8 cellular contexts compared by ENCODE assay signal in the genomic region with DNA sequence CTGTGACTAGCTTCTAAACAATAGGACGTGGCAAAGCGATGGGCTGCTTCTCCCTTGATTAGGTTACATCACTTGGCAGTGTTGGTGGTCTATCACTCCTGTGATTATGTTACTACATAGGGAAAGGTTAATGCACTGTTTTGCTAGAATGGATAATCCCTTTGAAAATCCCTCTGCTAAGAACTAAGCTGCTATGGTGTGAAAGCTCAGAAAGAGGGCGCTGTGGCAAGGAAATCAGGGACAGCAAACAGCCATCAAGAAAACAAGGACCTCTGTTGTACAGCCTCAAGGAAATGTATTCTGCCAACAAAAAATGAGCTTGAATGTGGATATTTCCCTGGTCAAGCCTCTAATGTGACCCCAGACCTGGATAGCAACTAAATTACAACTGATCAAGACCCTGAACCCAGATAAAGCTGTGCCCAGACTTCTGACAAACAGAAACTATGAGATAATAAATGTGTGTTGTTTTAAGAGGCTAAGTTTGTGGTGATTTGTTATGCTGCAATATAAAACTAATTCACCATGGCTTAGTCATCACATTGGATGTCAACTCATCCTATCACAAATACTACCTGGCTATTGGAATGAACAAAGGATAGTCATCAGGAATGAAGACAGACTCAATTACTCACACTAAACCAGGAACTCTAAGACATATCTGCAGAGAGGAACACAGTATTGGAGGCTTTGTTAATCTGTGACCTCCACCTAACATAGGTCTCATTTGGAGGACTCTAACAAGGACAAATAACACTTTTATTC.
A peak's percentile ranks its signal among the peaks of the same experiment; 100 is the strongest.
DNase-seq lines count a peak whose midpoint lies in the region; ATAC-seq and TF ChIP-seq lines count a peak whose summit lies in the region.

No MANE protein-coding gene starts in this region.

- H3K27ac ChIP-seq in heart right ventricle (no peak overlapping the region), right cardiac atrium (ENCODE audit: low read length) (no peak overlapping the region), Panc1 (ENCODE audit: low read length) (no peak overlapping the region), upper lobe of right lung (no peak overlapping the region)

- DNase-seq in heart right ventricle (no peak), right cardiac atrium (no peak), Panc1 (ENCODE audit: low read depth, low spot score) (no peak), foreskin melanocyte (peak; percentile 38), upper lobe of right lung (no peak)
- DNase-seq in activated T-cell treated with anti-CD3 and anti-CD28 coated beads, Interleukin-2, amount 50 U/mL, for 48 hours, result no peak

- no peaks in the 10 kb centered on the region for H3K9me3 ChIP-seq in heart right ventricle
- H3K9me3 ChIP-seq in right cardiac atrium (ENCODE audit: control insufficient read depth, low read length), result no peaks in the 10 kb centered on the region
- no peaks in the 10 kb centered on the region for H3K9me3 ChIP-seq in Panc1 (ENCODE audit: control insufficient read depth, insufficient read depth, low read depth, low read length)
- no peaks in the 10 kb centered on the region for H3K9me3 ChIP-seq in upper lobe of right lung

- ATAC-seq in heart right ventricle (peak in 3 of 8 donors; percentile 26 to 61 (median 42)), right cardiac atrium (no peak), Panc1 (no peak), upper lobe of right lung (peak; percentile 64), HG03442 (IDR thresholded peaks at IDR 0.05; ENCODE audit: unreplicated experiment) (no peak), HG03460 (IDR thresholded peaks at IDR 0.05; ENCODE audit: unreplicated experiment) (no peak)

- intact Hi-C loops in heart right ventricle (cut with DNase I), result no loop called here
- intact Hi-C loops in right cardiac atrium (cut with DNase I), result no loop called here
- intact Hi-C loops in Panc1 (cut with micrococcal nuclease; ENCODE audit: unreplicated experiment), result no loop called here
- intact Hi-C loops in upper lobe of right lung (cut with DNase I), result no loop called here

- H3K4me3 ChIP-seq in heart right ventricle (no peak overlapping the region), right cardiac atrium (ENCODE audit: low read length) (no peak overlapping the region), Panc1 (ENCODE audit: low read depth in 2 of 2, low read length in 2 of 2) (no peak overlapping the region), upper lobe of right lung (no peak overlapping the region)

- CTCF ChIA-PET in Panc1 (lab: Charles Lee), result no interaction called here

- peak in 7 of 9 donors; percentile 7 to 55 (median 44) for TF ChIP-seq CTCF in heart right ventricle (IDR thresholded peaks at IDR 0.05)
- TF ChIP-seq CTCF in Panc1 (IDR thresholded peaks at IDR 0.05), result peak; percentile 56
- TF ChIP-seq CTCF in upper lobe of right lung (IDR thresholded peaks at IDR 0.05), result peak; percentile 40

- no peaks in the 10 kb centered on the region for H3K4me1 ChIP-seq in heart right ventricle
- no peaks in the 10 kb centered on the region for H3K4me1 ChIP-seq in right cardiac atrium (ENCODE audit: control insufficient read depth, insufficient read depth, low read length)
- no peaks in the 10 kb centered on the region for H3K4me1 ChIP-seq in Panc1 (ENCODE audit: control insufficient read depth, insufficient read depth, low read length)
- no peaks in the 10 kb centered on the region for H3K4me1 ChIP-seq in upper lobe of right lung

- no TSS peak for BruUV-seq in Panc1 (replicated peaks; lab: Mats Ljungman, UMichigan)

- H3K36me3 ChIP-seq in heart right ventricle (no peaks in the 10 kb centered on the region), Panc1 (ENCODE audit: control insufficient read depth, insufficient read depth, low read length) (no peaks in the 10 kb centered on the region), upper lobe of right lung (no peaks in the 10 kb centered on the region)

- in situ Hi-C loops in Panc1 (cut with HindIII; ENCODE audit: low pct_unique_long_range_greater_than_20kb, low sequenced_read_pairs), result no loop called here

- no peaks in the 10 kb centered on the region for H3K27me3 ChIP-seq in heart right ventricle
- H3K27me3 ChIP-seq in right cardiac atrium (ENCODE audit: control insufficient read depth, insufficient read depth), result no peaks in the 10 kb centered on the region
- no peaks in the 10 kb centered on the region for H3K27me3 ChIP-seq in Panc1 (ENCODE audit: control insufficient read depth, insufficient read depth, low read length)
- H3K27me3 ChIP-seq in upper lobe of right lung, result no peaks in the 10 kb centered on the region

- 35 to 45% methylated on average over 3 of the region's 3 CpGs for WGBS in heart right ventricle, 2 donors
- 31% methylated on average over 3 of the region's 3 CpGs for WGBS in right cardiac atrium

- POLR2A ChIA-PET in Panc1 (lab: Charles Lee), result no interaction called here
